In genomic region chr1:156489166-156489934, GRCh38 we compare ENCODE assay signal across 2 cellular contexts.
TF ChIP-seq lines count a peak whose summit lies in the region.

No MANE protein-coding gene starts in this region.

TF ChIP-seq in IMR-90, 13 proteins besides CTCF, POLR2A, EP300 and RAD21:
- TF ChIP-seq SMC3 (IDR thresholded peaks at IDR 0.05; ENCODE audit: low read depth, low read length) (no peak), MXI1 (IDR thresholded peaks at IDR 0.05; ENCODE audit: borderline replicate concordance, low read depth, low read length) (peak; percentile 38; the same call in 1 of the 2 replicates)

TF ChIP-seq in GM12878, 131 proteins besides CTCF, POLR2A, EP300 and RAD21:
- peak; percentile 40; the same call in 1 of the 2 replicates for TF ChIP-seq TAF1 (IDR thresholded peaks at IDR 0.05; ENCODE audit: borderline replicate concordance, low read depth, low read length)
- no peak for TF ChIP-seq DPF2 (IDR thresholded peaks at IDR 0.05)
- TF ChIP-seq CREM (IDR thresholded peaks at IDR 0.05; ENCODE audit: low read depth): peak; percentile 45; the same call in 1 of the 2 replicates
- peak; percentile 53 for TF ChIP-seq EED (IDR thresholded peaks at IDR 0.05; ENCODE audit: low read depth)
- 0 out of 2 replicates have a peak, but pooled peaks have one; percentile 28 for TF ChIP-seq BCL11A (IDR thresholded peaks at IDR 0.05; ENCODE audit: low read depth, low read length)
- TF ChIP-seq MLLT1 (IDR thresholded peaks at IDR 0.05): peak; percentile 46; the same call in 1 of the 2 replicates
- TF ChIP-seq TBL1XR1 (IDR thresholded peaks at IDR 0.05; ENCODE audit: low read depth, low read length): 0 out of 2 replicates have a peak, but pooled peaks have one; percentile 33
- TF ChIP-seq NFXL1 (IDR thresholded peaks at IDR 0.05; ENCODE audit: borderline replicate concordance): no peak
- peak; percentile 14 to 18; a peak in 1 of 4 replicates for TF ChIP-seq BHLHE40 (IDR thresholded peaks at IDR 0.05; ENCODE audit: borderline replicate concordance in 1 of 2, low read depth in 2 of 2, low read length in 1 of 2)
- 0 out of 4 replicates have a peak, but pooled peaks of 1 of the 2 experiments have one; percentile 4 for TF ChIP-seq IKZF2 (IDR thresholded peaks at IDR 0.05)
- peak; percentile 93 for TF ChIP-seq HDGF (IDR thresholded peaks at IDR 0.05)
- TF ChIP-seq IKZF1 (conservative IDR thresholded peaks at IDR 0.05): peak; percentile 75
- peak; percentile 63; the same call in 1 of the 2 replicates for TF ChIP-seq CHD2 (IDR thresholded peaks at IDR 0.05; ENCODE audit: borderline replicate concordance, low read depth, low read length)
- TF ChIP-seq FOS (IDR thresholded peaks at IDR 0.05; ENCODE audit: borderline replicate concordance, extremely low read depth, insufficient read length): no peak
- peak in 1 of 2 experiments; percentile 83; a peak in 1 of 3 replicates for TF ChIP-seq EGR1 (IDR thresholded peaks at IDR 0.05; ENCODE audit: borderline replicate concordance in 1 of 2, low read depth in 2 of 2, low read length in 2 of 2)
- TF ChIP-seq ZBED1 (IDR thresholded peaks at IDR 0.05; ENCODE audit: borderline replicate concordance): 0 out of 2 replicates have a peak, but pooled peaks have one; percentile 7
- no peak; the same call in 1 of the 2 replicates for TF ChIP-seq GATAD2B (conservative IDR thresholded peaks at IDR 0.05; ENCODE audit: low read depth)
- TF ChIP-seq PKNOX1 (IDR thresholded peaks at IDR 0.05): peak; percentile 30
- peak; percentile 93 for TF ChIP-seq TCF3 (IDR thresholded peaks at IDR 0.05; ENCODE audit: borderline replicate concordance, insufficient read depth, low read depth, low read length)
- peak; percentile 82 for TF ChIP-seq TCF12 (IDR thresholded peaks at IDR 0.05; ENCODE audit: low read depth, low read length)
- no peak for TF ChIP-seq PML (IDR thresholded peaks at IDR 0.05; ENCODE audit: low read length)
- TF ChIP-seq MAX (IDR thresholded peaks at IDR 0.05; ENCODE audit: low read depth, low read length): 0 out of 2 replicates have a peak, but pooled peaks have one; percentile 27
- no peak for TF ChIP-seq IRF5 (IDR thresholded peaks at IDR 0.05; ENCODE audit: borderline replicate concordance)
